Comparison of ENCODE assay signal across 8 cellular contexts in genomic region chr12:42236017-42236416, GRCh38. TPM values are rescaled to one million over a fixed set of nuclear protein-coding genes. Genes with fewer than 3 reads are reported as not detected.
DNase-seq lines count a peak whose midpoint lies in the region; ATAC-seq and TF ChIP-seq lines count a peak whose summit lies in the region.
"Had no signal": no experiment of that assay in that cellular context is flagged by ENCODE, and none has a peak within 500 bp of the region (broad histone marks: within the 10 kb centered on the region; RNA-seq: fewer than 3 reads in every experiment).

No MANE protein-coding gene starts in this region.

- no peaks in the 10 kb centered on the region for H3K9me2 ChIP-seq in GM23248 (ENCODE audit: insufficient read depth)
- H3K9me2 ChIP-seq in hepatocyte (replicated peaks; ENCODE audit: insufficient read depth), result no peaks in the 10 kb centered on the region

- H4K8ac ChIP-seq in H9 (replicated peaks; ENCODE audit: insufficient read length, low read depth, low read length), result no peak overlapping the region

- H2BK20ac ChIP-seq in H9 (ENCODE audit: low read depth, low read length, poor library complexity, severe bottlenecking), result no peak overlapping the region

- peak overlapping the region; percentile 17 for H3K4me3 Mint-ChIP-seq in activated CD8-positive, alpha-beta T cell treated with anti-CD3 and anti-CD28 coated beads, Interleukin-2, amount 10 ng/mL, durations not matched to agents 7 days and 5 days
- H3K4me3 Mint-ChIP-seq in H9, result peak overlapping the region in 1 of 2 experiments; percentile 10; a peak in 1 of 5 replicates

- H3K23me2 ChIP-seq in H9 (ENCODE audit: insufficient read length, low read depth, low read length, poor library complexity, severe bottlenecking), result peaks cover 10% of the 10 kb centered on the region

- no peak overlapping the region for H3T11ph ChIP-seq in H9 (ENCODE audit: low read length)

- peaks cover 26% of the 10 kb centered on the region for H3K36me3 Mint-ChIP-seq in activated CD8-positive, alpha-beta T cell treated with anti-CD3 and anti-CD28 coated beads, Interleukin-2, amount 10 ng/mL, durations not matched to agents 7 days and 5 days (ENCODE audit: low read depth)
- no peaks in the 10 kb centered on the region; a peak in 2 of 7 replicates for H3K36me3 Mint-ChIP-seq in H9 (ENCODE audit: insufficient read depth in 1 of 3, low read depth in 3 of 3)

- H3K9me3 ChIP-seq in GM23248 (ENCODE audit: low read depth) (no peaks in the 10 kb centered on the region), hepatocyte (ENCODE audit: low read depth) (no peaks in the 10 kb centered on the region), spleen (no peaks in the 10 kb centered on the region), H9 (ENCODE audit: control insufficient read depth, low read depth, low read length) (no peaks in the 10 kb centered on the region)

- H3K36me3 ChIP-seq in GM23248 (ENCODE audit: low read depth) (no peaks in the 10 kb centered on the region; the same call in 1 of the 2 replicates), hepatocyte (replicated peaks; ENCODE audit: insufficient read depth, low read depth) (no peaks in the 10 kb centered on the region), spleen (peaks cover 0 to 27% (median 4%) of the 10 kb centered on the region in 6 donors)

- POLR2A ChIA-PET in activated CD8-positive, alpha-beta T cell treated with anti-CD3 and anti-CD28 coated beads, Interleukin-2, amount 10 ng/mL, durations not matched to agents 7 days and 5 days (lab: Charles Lee), result interaction anchor here (0.6 kb wide), 1 partner anchor 104 kb away, joined by 3 read pairs; no protein-coding TSS in a partner anchor

- no peaks in the 10 kb centered on the region for H3K9me3 Mint-ChIP-seq in activated CD8-positive, alpha-beta T cell treated with anti-CD3 and anti-CD28 coated beads, Interleukin-2, amount 10 ng/mL, durations not matched to agents 7 days and 5 days (ENCODE audit: insufficient read depth)
- peaks cover 0 to 5% of the 10 kb centered on the region in 2 experiments; a peak in 3 of 5 replicates for H3K9me3 Mint-ChIP-seq in H9

- H3K4me1 ChIP-seq in GM23248 (ENCODE audit: insufficient read depth) (peaks cover 32% of the 10 kb centered on the region), hepatocyte (ENCODE audit: insufficient read depth) (peaks cover 14% of the 10 kb centered on the region), spleen (peaks cover 19 to 74% (median 57%) of the 10 kb centered on the region in 6 donors), H9 (ENCODE audit: insufficient read depth, low read length) (no peaks in the 10 kb centered on the region)

- no peak overlapping the region for H3K56ac ChIP-seq in H9 (ENCODE audit: insufficient read length, low read depth, low read length)

- H3K14ac ChIP-seq in H9 (ENCODE audit: insufficient read depth, low read length), result no peak overlapping the region

- H3K9ac ChIP-seq in GM23248 (peak overlapping the region; percentile 88), H9 (ENCODE audit: extremely low read depth, insufficient read length, low read length) (no peak overlapping the region)

- TF ChIP-seq CTCF in hepatocyte (IDR thresholded peaks at IDR 0.05; ENCODE audit: poor library complexity), result no peak
- no peak for TF ChIP-seq CTCF in spleen (IDR thresholded peaks at IDR 0.05 in 8 of 11, conservative IDR thresholded peaks at IDR 0.05 in 3 of 11)
- no peak for TF ChIP-seq CTCF in H9 (conservative IDR thresholded peaks at IDR 0.05)

- H4K20me1 ChIP-seq in GM23248 (ENCODE audit: insufficient read depth) (no peaks in the 10 kb centered on the region), hepatocyte (ENCODE audit: insufficient read depth, poor library complexity, severe bottlenecking) (peaks cover 10% of the 10 kb centered on the region), H9 (ENCODE audit: control insufficient read depth, insufficient read depth, insufficient read length) (no peaks in the 10 kb centered on the region)

- no peak overlapping the region for H4K91ac ChIP-seq in H9 (ENCODE audit: insufficient read length, low read depth, low read length)

- in situ Hi-C loops in GM23248 (cut with MboI), result no loop called here

- H2BK5ac ChIP-seq in H9 (ENCODE audit: insufficient read length, low read length), result no peak overlapping the region

- intact Hi-C loops in spleen (cut with DNase I; ENCODE audit: low total_unique reads), result loop anchor here (10.0 kb wide), 1 partner anchor 91 kb away; the partner anchor contains the start of gene GXYLT1
- intact Hi-C loops in sciatic nerve (cut with DNase I), result no loop called here

- H3K23ac ChIP-seq in H9 (ENCODE audit: insufficient read length, low read depth, low read length), result no peak overlapping the region

- peaks cover 34% of the 10 kb centered on the region for H3K4me1 Mint-ChIP-seq in activated CD8-positive, alpha-beta T cell treated with anti-CD3 and anti-CD28 coated beads, Interleukin-2, amount 10 ng/mL, durations not matched to agents 7 days and 5 days (ENCODE audit: low read depth)
- peaks cover 18 to 20% of the 10 kb centered on the region in 2 experiments for H3K4me1 Mint-ChIP-seq in H9

- H3K18ac ChIP-seq in H9 (ENCODE audit: insufficient read length, low read depth, low read length), result no peak overlapping the region

- H2BK15ac ChIP-seq in H9 (ENCODE audit: low read depth, low read length), result no peak overlapping the region

- TF ChIP-seq POLR2A in spleen (IDR thresholded peaks at IDR 0.05), result no peak

- H2AK5ac ChIP-seq in H9 (ENCODE audit: insufficient read length, low read length), result no peak overlapping the region

- DNase-seq in GM23248 (peak; percentile 30), hepatocyte (ENCODE audit: low spot score) (no peak), spleen (no peak), sciatic nerve (ENCODE audit: low spot score) (no peak), H9 (no peak), NCI-H446 (lab: John Stamatoyannopoulos, UW) (no peak)
- no peak for DNase-seq in activated CD8-positive, alpha-beta T cell treated with anti-CD3 and anti-CD28 coated beads, Interleukin-2, amount 10 ng/mL, durations not matched to agents 7 days and 5 days

- H3K4me2 ChIP-seq in GM23248 (ENCODE audit: unreplicated experiment) (peak overlapping the region; percentile 99), hepatocyte (peak overlapping the region; percentile 86), H9 (ENCODE audit: insufficient read depth, insufficient read length, low read length) (no peak overlapping the region)

- ATAC-seq in activated CD8-positive, alpha-beta T cell treated with anti-CD3 and anti-CD28 coated beads, Interleukin-2, amount 10 ng/mL, durations not matched to agents 7 days and 5 days, result no peak
- ATAC-seq in sciatic nerve, result no peak

- H2AFZ ChIP-seq in GM23248 (no peak overlapping the region), hepatocyte (no peak overlapping the region), H9 (ENCODE audit: low read length) (no peak overlapping the region)

- H3K27ac ChIP-seq in GM23248 (peak overlapping the region; percentile 46), hepatocyte (no peak overlapping the region), spleen (peak overlapping the region in 6 of 8 donors; percentile 17 to 98 (median 68)), H9 (ENCODE audit: insufficient read length, low read depth, low read length) (no peak overlapping the region)
- H3K27ac ChIP-seq: HL-60 had no signal

- H3K79me1 ChIP-seq in H9 (ENCODE audit: insufficient read depth, low read depth, low read length, poor library complexity, severe bottlenecking), result no peaks in the 10 kb centered on the region

- peak overlapping the region; percentile 91 for H3K4me3 ChIP-seq in GM23248
- no peak overlapping the region for H3K4me3 ChIP-seq in hepatocyte
- H3K4me3 ChIP-seq in spleen, result peak overlapping the region in 2 of 8 donors; percentile 77 to 79

- H3K79me2 ChIP-seq in GM23248 (ENCODE audit: insufficient read depth) (peaks cover 65% of the 10 kb centered on the region), hepatocyte (peaks cover 61% of the 10 kb centered on the region), H9 (ENCODE audit: insufficient read depth, low read length) (no peaks in the 10 kb centered on the region)

- CTCF ChIA-PET in activated CD8-positive, alpha-beta T cell treated with anti-CD3 and anti-CD28 coated beads, Interleukin-2, amount 10 ng/mL, durations not matched to agents 7 days and 5 days (lab: Charles Lee), result interaction anchor here (0.7 to 1.3 kb wide), 5 partner anchors 16 to 136 kb away, joined by 3 to 4 read pairs (median 3); partner anchors contain the start of gene GXYLT1

- H2BK12ac ChIP-seq in H9 (ENCODE audit: insufficient read length, low read depth, low read length), result no peak overlapping the region

- H3K27me3 Mint-ChIP-seq in activated CD8-positive, alpha-beta T cell treated with anti-CD3 and anti-CD28 coated beads, Interleukin-2, amount 10 ng/mL, durations not matched to agents 7 days and 5 days (ENCODE audit: low read depth), result no peaks in the 10 kb centered on the region
- H3K27me3 Mint-ChIP-seq in H9 (ENCODE audit: low read depth), result peaks cover 89% of the 10 kb centered on the region

- no peak overlapping the region for H2BK120ac ChIP-seq in H9 (ENCODE audit: low read depth, low read length, poor library complexity, severe bottlenecking)

- no peaks in the 10 kb centered on the region for H3K27me3 ChIP-seq in GM23248 (replicated peaks; ENCODE audit: insufficient read depth)
- H3K27me3 ChIP-seq in hepatocyte, result no peaks in the 10 kb centered on the region
- H3K27me3 ChIP-seq in spleen (replicated peaks in 1 of 7), result no peaks in the 10 kb centered on the region
- peaks cover 38% of the 10 kb centered on the region for H3K27me3 ChIP-seq in H9 (ENCODE audit: insufficient read depth, low read length)

- H3K27ac Mint-ChIP-seq in activated CD8-positive, alpha-beta T cell treated with anti-CD3 and anti-CD28 coated beads, Interleukin-2, amount 10 ng/mL, durations not matched to agents 7 days and 5 days, result no peak overlapping the region
- no peak overlapping the region for H3K27ac Mint-ChIP-seq in H9

- H3K4ac ChIP-seq in H9 (ENCODE audit: low read depth, low read length), result no peak overlapping the region

- WGBS in GM23248 (ENCODE audit: low coverage in 1 of 2, low lambda C conversion rate in 2 of 2, missing lambda C conversion rate in 2 of 2), 2 experiments, result 19 to 24% methylated on average over 4 of the region's 4 CpGs
- 82% methylated on average over 4 of the region's 4 CpGs for WGBS in hepatocyte (ENCODE audit: low lambda C conversion rate, missing lambda C conversion rate)
- 68 to 80% (median 74%) methylated on average over 4 of the region's 4 CpGs for WGBS in spleen, 5 donors
- WGBS in H9 (ENCODE audit: extremely low coverage, insufficient read length, low lambda C conversion rate), result 100% methylated on average over 1 of the region's 4 CpGs

- H4K5ac ChIP-seq in H9 (ENCODE audit: insufficient read length, low read depth, low read length), result no peak overlapping the region

- no peaks in the 10 kb centered on the region; the same call in 1 of the 2 replicates for H3F3A ChIP-seq in GM23248 (ENCODE audit: insufficient read depth)

RNA-seq across cellular contexts. Expression of gene YAF2, which starts 2.0 kb away (rescaled TPM):
- 17.0 and 28.1 TPM in 2 replicates for total RNA-seq in GM23248 (2014; rRNA removed; shearing (Covaris generic))
- polyA plus RNA-seq in GM23248 (2016; fragmentation: Nextera tagmentation; extraction: Ambion mirVana) (21.0 and 26.5 TPM in 2 replicates), hepatocyte (15.3 and 19.6 TPM in 2 replicates), spleen (10 to 100 TPM; 15.9 to 18.6 (median 18.0) TPM)
- 10 to 100 TPM; 31.1 to 32.9 TPM for total RNA-seq in activated CD8-positive, alpha-beta T cell treated with anti-CD3 and anti-CD28 coated beads, Interleukin-2, amount 10 ng/mL, durations not matched to agents 7 days and 5 days
- total RNA-seq in hepatocyte (21.4 and 35.5 TPM in 2 replicates), spleen (10 to 100 TPM; 37.4 to 83.7 (median 52.9) TPM), sciatic nerve (42.4 TPM), H9 (2021) (1.9 and 2.7 TPM in 2 replicates)

Comparison
In these comparisons a context has a peak if more than half of its experiments do, and no peak if none do; other contexts are left out.
1. H3K27ac ChIP-seq: peak in GM23248 (single experiment) and spleen (6 of 8); none in hepatocyte (single experiment) and H9 (single experiment).